14 cellular contexts compared by ENCODE assay signal in the genomic region with DNA sequence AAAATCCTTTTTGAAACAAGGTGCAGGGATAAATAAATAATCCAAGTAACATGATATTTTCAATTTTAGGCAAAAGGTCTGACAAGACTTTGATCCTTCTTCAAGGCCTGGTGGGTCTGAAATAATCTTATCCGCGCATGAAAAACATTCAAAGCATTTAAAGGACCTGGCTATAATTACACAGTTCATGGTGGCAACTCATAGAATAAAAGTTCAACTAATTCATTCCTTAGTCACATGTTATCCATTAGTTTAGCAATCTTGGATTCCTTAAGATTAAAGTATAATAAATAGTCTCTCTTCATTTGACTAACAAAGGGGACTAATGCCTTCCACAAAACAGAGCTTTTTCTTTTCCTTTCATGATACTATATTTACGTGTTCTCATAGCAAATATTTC. TPM values are rescaled to one million over a fixed set of nuclear protein-coding genes. Genes with fewer than 3 reads are reported as not detected.
"Had no signal": no experiment of that assay in that cellular context is flagged by ENCODE, and none has a peak within 500 bp of the region (broad histone marks: within the 10 kb centered on the region; RNA-seq: fewer than 3 reads in every experiment).

No MANE protein-coding gene starts in this region.

- H3K27ac ChIP-seq: hepatocyte had no signal

- H2AFZ ChIP-seq: hepatocyte had no signal

- ATAC-seq: right cardiac atrium had no signal

- H3K79me2 ChIP-seq: hepatocyte had no signal

- H3K27me3 ChIP-seq: hepatocyte had no signal

- DNase-seq: activated CD4-positive, alpha-beta T cell treated with anti-CD3 and anti-CD28 coated beads, Interleukin-2, amount 50 U/mL, for 4 hours; activated CD4-positive, CD25-positive, alpha-beta regulatory T cell treated with anti-CD3 and anti-CD28 coated beads, Interleukin-2, amount 50 U/mL, for 72 hours; activated gamma-delta T cell treated with Interleukin-2 at 50 U/mL for 16 hours; activated naive CD8-positive, alpha-beta T cell treated with anti-CD3 and anti-CD28 coated beads for 36 hours; activated T-cell treated with anti-CD3 and anti-CD28 coated beads, Interleukin-2, amount 50 U/mL, for 24 hours; anterior cingulate cortex; kidney glomerular epithelial cell; right cardiac atrium; stimulated activated CD4-positive, alpha-beta T cell treated with anti-CD3 and anti-CD28 coated beads, Interleukin-2, amount 100 ng/mL, for 24 hours; stimulated activated naive B cell treated with anti-CD40 and anti-IgM and Interleukin-4, amounts not matched to agents 10 μg/mL and 1 μg/mL and 100 μg/mL, for 72 hours; SW 1271 had no signal

- FAIRE-seq: endothelial cell of umbilical vein had no signal

- H3K4me2 ChIP-seq: hepatocyte had no signal

- H3K4me3 ChIP-seq: hepatocyte had no signal

RNA-seq across cellular contexts. Expression of a gene that starts 21.0 kb away (rescaled TPM):
- total RNA-seq: activated naive CD8-positive, alpha-beta T cell treated with anti-CD3 and anti-CD28 coated beads for 36 hours; bronchial epithelial cell; endothelial cell of umbilical vein had no signal
- polyA plus RNA-seq: endothelial cell of umbilical vein had no signal
